ENCODE assay signal across 8 cellular contexts in genomic region chr19:38266070-38266469, GRCh38. TPM values are rescaled to one million over a fixed set of nuclear protein-coding genes. Genes with fewer than 3 reads are reported as not detected.
DNase-seq lines count a peak whose midpoint lies in the region; ATAC-seq and TF ChIP-seq lines count a peak whose summit lies in the region.

No MANE protein-coding gene starts in this region.

- peaks cover 66% of the 10 kb centered on the region for H3K79me2 ChIP-seq in HCT116 (ENCODE audit: insufficient read depth, low read length)

- RAD21 ChIA-PET in HCT116 (lab: Charles Lee; ENCODE audit: low non-redundant PET in 1 of 2, low total read pairs in 2 of 2, uncharacterized antibody in 2 of 2, unreplicated experiment in 2 of 2): no interaction called here

- POLR2A ChIA-PET in HCT116 (lab: Charles Lee): interaction anchor here (0.7 to 3.1 kb wide), 2 partner anchors 27 to 38 kb away, joined by 3 to 19 read pairs; partner anchors contain the start of gene C19orf33

- H3K27me3 ChIP-seq in HCT116 (ENCODE audit: insufficient read depth, low read length) (no peaks in the 10 kb centered on the region), prostate gland (replicated peaks; ENCODE audit: insufficient read depth) (no peaks in the 10 kb centered on the region)

- no peak for ATAC-seq in HCT116
- no peak for ATAC-seq in left lobe of liver
- ATAC-seq in HG03521 (IDR thresholded peaks at IDR 0.05; ENCODE audit: unreplicated experiment): no peak
- ATAC-seq in GM18520 (IDR thresholded peaks at IDR 0.05; ENCODE audit: unreplicated experiment): no peak

- intact Hi-C loops in HCT116 (cut with micrococcal nuclease): no loop called here
- intact Hi-C loops in prostate gland (cut with DNase I): no loop called here

- H3K36me3 ChIP-seq in HCT116 (ENCODE audit: control insufficient read depth in 1 of 2, insufficient read depth in 2 of 2, low read length in 2 of 2) (no peaks in the 10 kb centered on the region; a peak in 1 of 4 replicates), prostate gland (no peaks in the 10 kb centered on the region)

- 45% methylated on average over 8 of the region's 8 CpGs for WGBS in prostate gland

- no TSS peak for BruUV-seq in HCT116 (replicated peaks; lab: Mats Ljungman, UMichigan)

- peak overlapping the region; percentile 88 for H3K9ac ChIP-seq in HCT116 (ENCODE audit: low read length)

- H4K20me1 ChIP-seq in HCT116 (ENCODE audit: insufficient read depth): no peaks in the 10 kb centered on the region; the same call in 1 of the 2 replicates

- CTCF ChIA-PET in HCT116 (lab: Charles Lee): interaction anchor here (1.0 to 1.2 kb wide), 3 partner anchors 22 to 69 kb away, joined by 3 to 4 read pairs (median 3); no protein-coding TSS in a partner anchor

- no peak for TF ChIP-seq POLR2A in HCT116 (IDR thresholded peaks at IDR 0.05; ENCODE audit: borderline replicate concordance, extremely low read depth, insufficient read depth, insufficient read length)
- TF ChIP-seq POLR2A in prostate gland (IDR thresholded peaks at IDR 0.05): no peak

- TF ChIP-seq RAD21 in HCT116 (IDR thresholded peaks at IDR 0.05; ENCODE audit: low read depth): no peak

- no peak for DNase-seq in HCT116 (ENCODE audit: low read depth, low spot score)
- peak; percentile 88 to 93 for DNase-seq in NCI-H524 (lab: John Stamatoyannopoulos, UW)
- DNase-seq in epithelial cell of esophagus (ENCODE audit: low read depth): peak; percentile 48
- no peak for DNase-seq in prostate gland (ENCODE audit: low spot score)
- DNase-seq in left lobe of liver (ENCODE audit: low spot score): no peak
- no peak for DNase-seq in GM19240 (ENCODE audit: insufficient read length, low spot score)

- H3K4me2 ChIP-seq in HCT116 (ENCODE audit: low read length): peak overlapping the region; percentile 90

- H3K4me3 ChIP-seq in HCT116 (replicated peaks in 1 of 2; ENCODE audit: low read depth in 1 of 2, low read length in 2 of 2): peak overlapping the region; percentile 81 to 100
- H3K4me3 ChIP-seq in epithelial cell of esophagus (ENCODE audit: low read length): peak overlapping the region; percentile 99
- peak overlapping the region; percentile 59 to 81 for H3K4me3 ChIP-seq in prostate gland

- H3K9me3 ChIP-seq in HCT116 (ENCODE audit: control insufficient read depth in 1 of 2, insufficient read depth in 1 of 2, low read depth in 1 of 2, low read length in 2 of 2) (no peaks in the 10 kb centered on the region), prostate gland (no peaks in the 10 kb centered on the region)

- H2AFZ ChIP-seq in HCT116 (ENCODE audit: low read depth, low read length, poor library complexity, severe bottlenecking): no peak overlapping the region

- H3K4me1 ChIP-seq in HCT116 (ENCODE audit: control insufficient read depth in 1 of 2, insufficient read depth in 2 of 2, low read length in 2 of 2): peaks cover 59 to 79% of the 10 kb centered on the region in 2 experiments
- H3K4me1 ChIP-seq in prostate gland (replicated peaks): peaks cover 7% of the 10 kb centered on the region

- H3K27ac ChIP-seq in HCT116 (ENCODE audit: low read depth, low read length) (peak overlapping the region; percentile 99), prostate gland (peak overlapping the region; percentile 92 to 93)

- no peaks in the 10 kb centered on the region for H3K9me2 ChIP-seq in HCT116 (ENCODE audit: insufficient read depth)

- TF ChIP-seq CTCF in HCT116 (IDR thresholded peaks at IDR 0.05 in 2 of 3, conservative IDR thresholded peaks at IDR 0.05 in 1 of 3; ENCODE audit: borderline replicate concordance in 1 of 3, insufficient read depth in 1 of 3, low read depth in 2 of 3, low read length in 2 of 3) (no peak), epithelial cell of esophagus (IDR thresholded peaks at IDR 0.05; ENCODE audit: insufficient read depth, low read depth, low read length, missing control alignments) (no peak), prostate gland (IDR thresholded peaks at IDR 0.05) (no peak)

TF ChIP-seq in HCT116, 20 proteins besides CTCF, POLR2A, EP300 and RAD21:
- TF ChIP-seq CBX3 (IDR thresholded peaks at IDR 0.05; ENCODE audit: low read depth): no peak
- TF ChIP-seq TCF7L2 (IDR thresholded peaks at IDR 0.05; ENCODE audit: borderline replicate concordance, extremely low read depth, insufficient read depth, insufficient read length): no peak
- no peak for TF ChIP-seq EGR1 (IDR thresholded peaks at IDR 0.05; ENCODE audit: low read depth)
- TF ChIP-seq CEBPB (IDR thresholded peaks at IDR 0.05; ENCODE audit: low read depth): no peak
- TF ChIP-seq SRF (IDR thresholded peaks at IDR 0.05; ENCODE audit: low read depth): no peak
- TF ChIP-seq POLR2AphosphoS5 (IDR thresholded peaks at IDR 0.05; ENCODE audit: low read depth, low read length): no peak
- no peak for TF ChIP-seq SP1 (IDR thresholded peaks at IDR 0.05; ENCODE audit: low read depth)
- no peak for TF ChIP-seq JUND (IDR thresholded peaks at IDR 0.05)
- TF ChIP-seq ZNF274 (IDR thresholded peaks at IDR 0.05; ENCODE audit: low read depth, low read length): no peak
- TF ChIP-seq ZFX (IDR thresholded peaks at IDR 0.05): no peak
- TF ChIP-seq YY1 (IDR thresholded peaks at IDR 0.05; ENCODE audit: extremely low read depth, insufficient replicate concordance, low read depth, low read length): no peak
- no peak for TF ChIP-seq SIN3A (IDR thresholded peaks at IDR 0.05; ENCODE audit: low read depth)
- TF ChIP-seq MAX (IDR thresholded peaks at IDR 0.05): no peak
- no peak for TF ChIP-seq ATF3 (IDR thresholded peaks at IDR 0.05)
- no peak for TF ChIP-seq ELF1 (IDR thresholded peaks at IDR 0.05; ENCODE audit: borderline replicate concordance, low read depth)
- no peak for TF ChIP-seq FOSL1 (IDR thresholded peaks at IDR 0.05; ENCODE audit: low read depth)
- TF ChIP-seq REST (IDR thresholded peaks at IDR 0.05; ENCODE audit: low read depth): no peak

RNA-seq across cellular contexts. Expression of gene SPINT2, which starts 1.7 kb away (rescaled TPM):
- total RNA-seq in HCT116 (2021; ENCODE audit: unreplicated experiment) (500 TPM), prostate gland (100 to 1,000 TPM; 349 to 932 TPM), left lobe of liver (7.3 TPM)
- 492 and 532 TPM in 2 replicates for polyA plus RNA-seq in HCT116 (2012)

RNA-seq across cellular contexts. Expression of gene PPP1R14A, which starts 9.9 kb away (rescaled TPM):
- total RNA-seq in HCT116 (2021; ENCODE audit: unreplicated experiment) (0.84 TPM), prostate gland (100 to 1,000 TPM in 1 of 2 donors, 10 to 100 TPM in 1; 44.1 to 151 TPM), left lobe of liver (3.9 TPM)
- not detected in 2 replicates for polyA plus RNA-seq in HCT116 (2012)

RNA-seq across cellular contexts. Expression of gene C19orf33, which starts 38.0 kb away (rescaled TPM):
- total RNA-seq in HCT116 (2021; ENCODE audit: unreplicated experiment) (135 TPM), prostate gland (10 to 100 TPM in 1 of 2 donors, 1 to 10 TPM in 1; 9.7 to 15.5 TPM), left lobe of liver (0.40 TPM)
- polyA plus RNA-seq in HCT116 (2012): 383 and 389 TPM in 2 replicates

RNA-seq across cellular contexts. Expression of gene DPF1, which starts 42.0 kb away (rescaled TPM):
- total RNA-seq in HCT116 (2021; ENCODE audit: unreplicated experiment) (9.7 TPM), prostate gland (1 to 10 TPM in 1 of 2 donors, not detected in 1; 1.8 TPM), left lobe of liver (not detected)
- 4.6 and 6.6 TPM in 2 replicates for polyA plus RNA-seq in HCT116 (2012)

RNA-seq across cellular contexts. Expression of gene YIF1B, which starts 49.7 kb away (rescaled TPM):
- total RNA-seq in HCT116 (2021; ENCODE audit: unreplicated experiment) (67.5 TPM), prostate gland (10 to 100 TPM; 34.7 to 71.9 TPM), left lobe of liver (41.7 TPM)
- polyA plus RNA-seq in HCT116 (2012): 109 and 112 TPM in 2 replicates

Comparison
In these comparisons a context has a peak if more than half of its experiments do, and no peak if none do; other contexts are left out.
1. DNase-seq: peak in NCI-H524 (2 of 2) and epithelial cell of esophagus (single experiment); none in HCT116 (single experiment), prostate gland (single experiment), left lobe of liver (single experiment) and GM19240 (single experiment).
2. RNA of gene SPINT2, which starts 1.7 kb away (total RNA-seq): 349 to 932 TPM in prostate gland and 500 TPM in HCT116 (single experiment); 7.3 TPM in left lobe of liver (single experiment); every median in the first group is over 10 times any median in the second.
3. Peak in every context shown above with its lines, with median percentiles within 50 percentile points of each other: H3K4me3 ChIP-seq.